Comparison of ENCODE assay signal across 1 cellular context in genomic region chr2:217125004-217125403, GRCh38.
TF ChIP-seq lines count a peak whose summit lies in the region.

No MANE protein-coding gene starts in this region.

TF ChIP-seq in IMR-90, 13 proteins besides CTCF, POLR2A, EP300 and RAD21 (continued from another document):
- TF ChIP-seq, protein P1, sequence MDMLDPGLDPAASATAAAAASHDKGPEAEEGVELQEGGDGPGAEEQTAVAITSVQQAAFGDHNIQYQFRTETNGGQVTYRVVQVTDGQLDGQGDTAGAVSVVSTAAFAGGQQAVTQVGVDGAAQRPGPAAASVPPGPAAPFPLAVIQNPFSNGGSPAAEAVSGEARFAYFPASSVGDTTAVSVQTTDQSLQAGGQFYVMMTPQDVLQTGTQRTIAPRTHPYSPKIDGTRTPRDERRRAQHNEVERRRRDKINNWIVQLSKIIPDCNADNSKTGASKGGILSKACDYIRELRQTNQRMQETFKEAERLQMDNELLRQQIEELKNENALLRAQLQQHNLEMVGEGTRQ (IDR thresholded peaks at IDR 0.05; ENCODE audit: low read depth, low read length): no peak
- no peak for TF ChIP-seq CEBPB (IDR thresholded peaks at IDR 0.05; ENCODE audit: low read depth, low read length)
- TF ChIP-seq RCOR1 (IDR thresholded peaks at IDR 0.05; ENCODE audit: insufficient replicate concordance, low read length): no peak
